In the genomic region with DNA sequence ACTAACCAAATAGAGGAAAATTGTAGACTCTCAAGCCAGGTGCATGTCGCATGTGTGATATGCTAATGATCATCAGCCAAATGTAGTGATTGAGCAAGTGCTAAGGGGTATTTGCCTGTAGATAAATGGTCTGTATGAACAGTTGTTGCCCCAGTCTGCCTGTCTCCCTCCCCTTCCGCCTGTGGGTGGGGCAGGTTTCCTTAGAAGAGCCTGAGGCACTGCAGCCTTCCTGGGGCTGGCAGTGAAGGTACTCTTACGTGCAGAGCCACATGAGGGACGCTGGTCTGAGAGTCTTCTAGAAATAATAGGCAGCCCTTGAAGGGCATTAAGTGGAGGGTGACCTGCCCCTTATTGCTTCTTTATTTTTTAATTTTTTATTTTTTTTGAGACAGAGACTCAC, we compare ENCODE assay signal across 17 cellular contexts.
"Had no signal": no experiment of that assay in that cellular context is flagged by ENCODE, and none has a peak within 500 bp of the region (broad histone marks: within the 10 kb centered on the region; RNA-seq: fewer than 3 reads in every experiment).

No MANE protein-coding gene starts in this region.

- ATAC-seq: activated naive CD8-positive, alpha-beta T cell treated with anti-CD3 and anti-CD28 coated beads, Interleukin-2, amount 50 U/mL, for 24 hours; lower lobe of right lung had no signal

- H3K36me3 Mint-ChIP-seq: immature natural killer cell had no signal

- H3K36me3 ChIP-seq: breast epithelium, lower lobe of right lung, pancreas had no signal

- H3K4me3 Mint-ChIP-seq: activated CD4-positive, alpha-beta T cell treated with anti-CD3 and anti-CD28 coated beads, Interleukin-2, amount 10 ng/mL, durations not matched to agents 7 days and 5 days; activated naive CD4-positive, alpha-beta T cell treated with anti-CD3 and anti-CD28 coated beads for 36 hours; activated naive CD8-positive, alpha-beta T cell treated with anti-CD3 and anti-CD28 coated beads, Interleukin-2, amount 50 U/mL, for 24 hours; immature natural killer cell had no signal

- DNase-seq: activated CD4-positive, alpha-beta T cell treated with anti-CD3 and anti-CD28 coated beads, Interleukin-2, amount 10 ng/mL, durations not matched to agents 7 days and 5 days; activated CD4-positive, CD25-positive, alpha-beta regulatory T cell; activated CD8-positive, alpha-beta memory T cell treated with anti-CD3 and anti-CD28 coated beads for 24 hours; activated naive CD4-positive, alpha-beta T cell treated with anti-CD3 and anti-CD28 coated beads for 36 hours; activated naive CD8-positive, alpha-beta T cell treated with anti-CD3 and anti-CD28 coated beads, Interleukin-2, amount 50 U/mL, for 24 hours; aorta; cerebellar nuclear complex; effector CD8-positive, alpha-beta T cell; foreskin fibroblast; head of caudate nucleus; immature natural killer cell; lower lobe of right lung; midbrain; pancreas; stimulated activated CD4-positive, alpha-beta T cell treated with anti-CD3 and anti-CD28 coated beads, Interleukin-12 subunit alpha, Interleukin-12 subunit beta, amount 100 ng/mL, for 4 hours; stimulated activated CD4-positive, alpha-beta T cell treated with anti-CD3 and anti-CD28 coated beads, Interleukin-2, amount 100 ng/mL, for 24 hours had no signal

- H3K4me1 Mint-ChIP-seq: activated CD4-positive, alpha-beta T cell treated with anti-CD3 and anti-CD28 coated beads, Interleukin-2, amount 10 ng/mL, durations not matched to agents 7 days and 5 days; activated naive CD8-positive, alpha-beta T cell treated with anti-CD3 and anti-CD28 coated beads, Interleukin-2, amount 50 U/mL, for 24 hours; immature natural killer cell had no signal

- H3K27ac ChIP-seq: breast epithelium, lower lobe of right lung, pancreas had no signal

- H3K27ac Mint-ChIP-seq: activated CD4-positive, alpha-beta T cell treated with anti-CD3 and anti-CD28 coated beads, Interleukin-2, amount 10 ng/mL, durations not matched to agents 7 days and 5 days; activated naive CD4-positive, alpha-beta T cell treated with anti-CD3 and anti-CD28 coated beads for 36 hours; activated naive CD8-positive, alpha-beta T cell treated with anti-CD3 and anti-CD28 coated beads, Interleukin-2, amount 50 U/mL, for 24 hours; immature natural killer cell had no signal

- H3K9me3 ChIP-seq: breast epithelium, lower lobe of right lung, pancreas had no signal

- H3K27me3 ChIP-seq: breast epithelium, pancreas had no signal

- H3K4me3 ChIP-seq: breast epithelium, lower lobe of right lung, pancreas had no signal

- H3K4me1 ChIP-seq: breast epithelium, lower lobe of right lung had no signal

- H3K9me3 Mint-ChIP-seq: activated CD4-positive, alpha-beta T cell treated with anti-CD3 and anti-CD28 coated beads, Interleukin-2, amount 10 ng/mL, durations not matched to agents 7 days and 5 days; activated naive CD4-positive, alpha-beta T cell treated with anti-CD3 and anti-CD28 coated beads for 36 hours; activated naive CD8-positive, alpha-beta T cell treated with anti-CD3 and anti-CD28 coated beads, Interleukin-2, amount 50 U/mL, for 24 hours; immature natural killer cell had no signal
